Comparison of ENCODE assay signal across 13 cellular contexts in the genomic region with DNA sequence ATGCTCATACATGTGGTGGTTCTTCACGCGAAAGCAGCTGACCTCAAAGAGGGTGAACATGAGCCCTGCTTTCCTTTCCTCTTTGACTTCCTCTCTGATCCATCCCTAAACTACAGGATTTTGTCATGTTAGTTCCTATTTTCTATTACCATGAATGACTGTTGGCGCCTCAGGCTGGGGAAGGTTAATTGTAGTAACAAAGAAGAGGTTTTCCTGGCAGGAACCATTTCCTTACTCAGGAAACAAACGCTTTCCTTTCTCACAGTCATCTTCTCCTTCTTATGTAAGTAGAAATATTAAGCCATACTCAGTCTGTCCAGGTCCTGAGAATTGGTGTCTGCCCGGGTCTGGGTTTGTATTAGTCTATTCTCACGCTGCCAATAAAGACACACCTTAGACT.
DNase-seq lines count a peak whose midpoint lies in the region; ATAC-seq lines count a peak whose summit lies in the region.
"Had no signal": no experiment of that assay in that cellular context is flagged by ENCODE, and none has a peak within 500 bp of the region (broad histone marks: within the 10 kb centered on the region; RNA-seq: fewer than 3 reads in every experiment).

No MANE protein-coding gene starts in this region.

- DNase-seq in SKM-1 (lab: John Stamatoyannopoulos, UW; ENCODE audit: unreplicated experiment) (peak; percentile 2), ecto neural progenitor cell (ENCODE audit: low spot score) (peak; percentile 1), lung microvascular endothelial cell (ENCODE audit: low read depth in 2 of 2) (peak; percentile 47 to 59), AG08395 (ENCODE audit: low spot score) (no peak), left ventricle myocardium superior (no peak), hepatic stellate cell (ENCODE audit: low spot score) (no peak)
- DNase-seq: CD8-positive, alpha-beta memory T cell; DMS53; GF-D8; HCEC 1CT; HFFc6 had no signal

- intact Hi-C loops in left ventricle myocardium superior (cut with micrococcal nuclease), result no loop called here

- no peak for ATAC-seq in left ventricle myocardium superior
- no peak for ATAC-seq in HG02610 (IDR thresholded peaks at IDR 0.05; ENCODE audit: unreplicated experiment)
- ATAC-seq: A549 had no signal

Comparison
In these comparisons a context has a peak if more than half of its experiments do, and no peak if none do; other contexts are left out.
1. DNase-seq: peak in SKM-1 (single experiment), ecto neural progenitor cell (single experiment) and lung microvascular endothelial cell (2 of 2); none in AG08395 (single experiment), left ventricle myocardium superior (single experiment) and hepatic stellate cell (single experiment).